Comparison of ENCODE assay signal across 13 cellular contexts in the genomic region with DNA sequence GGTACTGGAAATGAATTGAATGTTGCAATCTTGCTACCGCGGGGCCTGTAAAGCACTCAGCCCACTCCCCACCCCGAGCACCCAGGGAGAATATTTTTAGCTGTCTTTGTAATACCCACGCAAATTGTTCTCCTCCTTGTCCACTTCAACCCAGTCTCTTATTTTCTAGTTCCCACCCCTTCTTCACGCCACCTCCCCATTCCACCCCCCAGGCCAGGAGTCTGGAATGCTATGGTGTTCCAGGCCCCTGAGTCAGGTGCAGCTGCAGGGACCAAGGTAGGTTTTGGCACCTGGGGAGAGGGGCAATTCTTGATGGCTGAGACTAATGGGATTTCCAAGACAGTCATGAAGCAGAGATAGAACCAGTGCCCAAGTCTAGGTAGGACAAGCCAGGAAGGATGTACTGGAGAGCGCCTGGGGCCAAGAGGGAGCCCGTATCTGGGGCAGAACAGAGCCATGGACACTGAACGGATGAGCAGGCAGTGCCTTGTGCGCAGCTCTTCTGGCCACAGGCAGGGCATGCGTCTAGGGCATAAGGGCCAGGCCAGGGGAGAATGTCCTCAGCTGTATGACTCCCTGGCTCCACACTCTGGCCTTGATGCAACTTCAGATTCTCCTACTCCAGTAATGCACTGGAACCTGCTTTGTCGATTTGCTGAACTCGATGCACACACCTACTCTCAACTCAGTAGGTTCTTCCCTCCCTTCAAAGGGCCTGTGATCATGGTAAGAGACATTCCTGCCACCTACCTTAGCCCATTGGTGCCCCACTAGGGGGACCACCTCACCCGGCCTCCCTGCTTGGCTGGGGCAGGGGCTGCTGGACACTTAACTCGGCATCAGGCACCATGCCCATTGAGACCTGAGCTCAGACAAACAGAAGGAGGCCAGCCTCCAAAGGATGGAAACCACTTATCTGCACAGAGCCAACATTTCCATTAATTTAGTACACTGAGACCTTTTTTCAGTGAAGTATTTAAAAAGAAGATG.
"Had no signal": no experiment of that assay in that cellular context is flagged by ENCODE, and none has a peak within 500 bp of the region (broad histone marks: within the 10 kb centered on the region; RNA-seq: fewer than 3 reads in every experiment).

No MANE protein-coding gene starts in this region.

- H3K36me3 Mint-ChIP-seq: memory B cell; stimulated activated memory B cell treated with anti-CD40 and anti-IgM and Interleukin-4, amounts not matched to agents 10 μg/mL and 1 μg/mL and 100 μg/mL, for 72 hours had no signal

- H3K27ac ChIP-seq: esophagus muscularis mucosa, left ventricle myocardium inferior, SJSA1, tibial nerve had no signal

- H3K27ac Mint-ChIP-seq: activated naive CD4-positive, alpha-beta T cell treated with anti-CD3 and anti-CD28 coated beads for 36 hours; activated naive CD8-positive, alpha-beta T cell treated with anti-CD3 and anti-CD28 coated beads, Interleukin-2, amount 50 U/mL, for 24 hours; activated T-helper 2 cell treated with anti-CD3 and anti-CD28 coated beads, Interferon-gamma antibody, Interleukin-2, Interleukin-4, amounts not matched to agents 10 μg/mL and 5 μg/mL and 100 μg/mL, durations not matched to agents 14 hours and 24 hours and 36 hours; memory B cell; nephron progenitor cell; stimulated activated memory B cell treated with anti-CD40 and anti-IgM and Interleukin-4, amounts not matched to agents 10 μg/mL and 1 μg/mL and 100 μg/mL, for 72 hours had no signal

- DNase-seq: activated CD4-positive, alpha-beta T cell treated with anti-CD3 and anti-CD28 coated beads, Interleukin-2, amount 50 U/mL, for 4 hours; activated naive CD4-positive, alpha-beta T cell treated with anti-CD3 and anti-CD28 coated beads for 36 hours; activated naive CD8-positive, alpha-beta T cell treated with anti-CD3 and anti-CD28 coated beads, Interleukin-2, amount 50 U/mL, for 24 hours; activated T-cell treated with anti-CD3 and anti-CD28 coated beads for 4 hours; hippocampal formation; left ventricle myocardium inferior; nephron progenitor cell had no signal

- H3K4me3 ChIP-seq: esophagus muscularis mucosa, left ventricle myocardium inferior, SJSA1, tibial nerve had no signal

- H3K36me3 ChIP-seq: esophagus muscularis mucosa, left ventricle myocardium inferior, SJSA1, tibial nerve had no signal

- H3K9me3 Mint-ChIP-seq: activated naive CD4-positive, alpha-beta T cell treated with anti-CD3 and anti-CD28 coated beads for 36 hours; activated naive CD8-positive, alpha-beta T cell treated with anti-CD3 and anti-CD28 coated beads, Interleukin-2, amount 50 U/mL, for 24 hours; activated T-helper 2 cell treated with anti-CD3 and anti-CD28 coated beads, Interferon-gamma antibody, Interleukin-2, Interleukin-4, amounts not matched to agents 10 μg/mL and 5 μg/mL and 100 μg/mL, durations not matched to agents 14 hours and 24 hours and 36 hours; memory B cell; nephron progenitor cell; stimulated activated memory B cell treated with anti-CD40 and anti-IgM and Interleukin-4, amounts not matched to agents 10 μg/mL and 1 μg/mL and 100 μg/mL, for 72 hours had no signal

- H3K4me1 ChIP-seq: left ventricle myocardium inferior, SJSA1, tibial nerve had no signal

- H3K27me3 ChIP-seq: SJSA1 had no signal

- H3K4me3 Mint-ChIP-seq: activated naive CD4-positive, alpha-beta T cell treated with anti-CD3 and anti-CD28 coated beads for 36 hours; activated naive CD8-positive, alpha-beta T cell treated with anti-CD3 and anti-CD28 coated beads, Interleukin-2, amount 50 U/mL, for 24 hours; memory B cell; nephron progenitor cell; stimulated activated memory B cell treated with anti-CD40 and anti-IgM and Interleukin-4, amounts not matched to agents 10 μg/mL and 1 μg/mL and 100 μg/mL, for 72 hours had no signal

- H3K9me3 ChIP-seq: esophagus muscularis mucosa, left ventricle myocardium inferior, SJSA1, tibial nerve had no signal

- H3K4me1 Mint-ChIP-seq: memory B cell had no signal
